Comparison of ENCODE assay signal across 8 cellular contexts in the genomic region with DNA sequence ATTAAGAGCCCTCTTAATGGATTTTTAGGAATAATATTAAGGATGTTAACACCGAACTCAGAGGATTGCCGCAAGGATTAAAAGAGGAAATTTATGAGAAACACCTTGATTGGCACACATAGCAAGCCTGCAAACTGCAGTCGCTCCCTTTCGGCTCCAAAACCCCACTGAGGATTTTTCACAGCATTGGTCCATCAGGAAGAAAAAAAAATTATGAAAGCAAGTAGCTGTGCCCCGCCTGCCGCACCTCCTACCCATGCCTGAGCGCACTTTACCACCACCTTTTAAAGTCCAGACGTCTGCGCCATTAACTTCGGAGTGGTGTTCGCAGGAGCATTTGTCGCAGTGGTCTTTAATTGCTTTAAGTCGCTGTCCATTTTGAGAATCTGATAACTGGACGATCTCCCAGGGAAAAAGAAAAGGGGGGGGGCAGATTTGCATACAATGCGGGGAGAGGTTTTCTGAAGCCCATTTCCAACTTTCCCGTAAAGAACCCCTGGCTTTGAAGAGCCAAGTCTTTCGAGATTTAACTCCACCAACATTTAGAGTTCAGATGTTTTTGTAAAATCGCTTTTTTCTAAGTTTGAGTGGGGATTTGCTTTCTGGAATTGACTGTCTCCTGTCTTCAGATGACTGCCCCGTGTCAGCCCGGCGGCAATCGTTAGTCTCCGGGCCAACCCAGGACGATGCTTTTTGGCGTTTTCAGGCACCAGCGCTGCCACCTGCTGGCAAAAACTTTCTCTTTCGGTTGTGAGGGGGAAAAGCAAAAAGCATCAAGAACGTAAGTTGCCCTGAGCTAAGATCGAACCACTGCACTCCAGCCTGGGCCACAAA. TPM values are rescaled to one million over a fixed set of nuclear protein-coding genes. Genes with fewer than 3 reads are reported as not detected.
DNase-seq lines count a peak whose midpoint lies in the region; ATAC-seq and TF ChIP-seq lines count a peak whose summit lies in the region.

No MANE protein-coding gene starts in this region.

- no peaks in the 10 kb centered on the region for H3K9me3 Mint-ChIP-seq in activated naive CD4-positive, alpha-beta T cell treated with anti-CD3 and anti-CD28 coated beads, Interleukin-2, amount 10 ng/mL, durations not matched to agents 7 days and 5 days
- H3K9me3 Mint-ChIP-seq in glutamatergic neuron (ENCODE audit: unreplicated experiment) (no peaks in the 10 kb centered on the region), osteocyte (ENCODE audit: unreplicated experiment) (no peaks in the 10 kb centered on the region)

- H3K9ac ChIP-seq in KMS-11 (peak overlapping the region; percentile 59; the same call in 1 of the 2 replicates), SK-N-MC (ENCODE audit: insufficient read length) (no peak overlapping the region)

- TF ChIP-seq CTCF in KMS-11 (conservative IDR thresholded peaks at IDR 0.05; ENCODE audit: low read depth, low read length) (peak; percentile 86), glutamatergic neuron (IDR thresholded peaks at IDR 0.05; ENCODE audit: partially characterized antibody, unreplicated experiment) (peak; percentile 61), osteocyte (IDR thresholded peaks at IDR 0.05) (peak; percentile 83)

- no peaks in the 10 kb centered on the region for H3K79me2 ChIP-seq in KMS-11 (ENCODE audit: insufficient read depth, low read depth)

- H3K27ac Mint-ChIP-seq in activated naive CD4-positive, alpha-beta T cell treated with anti-CD3 and anti-CD28 coated beads, Interleukin-2, amount 10 ng/mL, durations not matched to agents 7 days and 5 days, result peak overlapping the region; percentile 96
- H3K27ac Mint-ChIP-seq in glutamatergic neuron (ENCODE audit: unreplicated experiment) (peak overlapping the region; percentile 10), osteocyte (ENCODE audit: unreplicated experiment) (peak overlapping the region; percentile 48)

- H3K27ac ChIP-seq in KMS-11, result no peak overlapping the region
- H3K27ac ChIP-seq in SK-N-MC, result no peak overlapping the region
- peak overlapping the region; percentile 31 for H3K27ac ChIP-seq in thymus (ENCODE audit: low read depth)

- DNase-seq in EL (peak; percentile 90), SK-N-MC (ENCODE audit: low read depth, low spot score) (no peak), glutamatergic neuron (peak; percentile 83), osteocyte (ENCODE audit: extremely low spot score, unreplicated experiment) (peak; percentile 90)
- peak; percentile 93 for DNase-seq in activated naive CD4-positive, alpha-beta T cell treated with anti-CD3 and anti-CD28 coated beads, Interleukin-2, amount 10 ng/mL, durations not matched to agents 7 days and 5 days

- H4K20me1 ChIP-seq in KMS-11 (ENCODE audit: insufficient read depth), result no peaks in the 10 kb centered on the region

- H3K27me3 Mint-ChIP-seq in activated naive CD4-positive, alpha-beta T cell treated with anti-CD3 and anti-CD28 coated beads, Interleukin-2, amount 10 ng/mL, durations not matched to agents 7 days and 5 days, result no peaks in the 10 kb centered on the region
- H3K27me3 Mint-ChIP-seq in glutamatergic neuron (ENCODE audit: unreplicated experiment) (peaks cover 22% of the 10 kb centered on the region), osteocyte (ENCODE audit: unreplicated experiment) (peaks cover 39% of the 10 kb centered on the region)

- peaks cover 7% of the 10 kb centered on the region for H3K4me1 ChIP-seq in KMS-11 (ENCODE audit: low read depth, poor library complexity, severe bottlenecking)
- peaks cover 6% of the 10 kb centered on the region for H3K4me1 ChIP-seq in thymus (ENCODE audit: control insufficient read depth, insufficient read depth, low read length)

- CTCF ChIA-PET in activated naive CD4-positive, alpha-beta T cell treated with anti-CD3 and anti-CD28 coated beads, Interleukin-2, amount 10 ng/mL, durations not matched to agents 7 days and 5 days (lab: Charles Lee), result interaction anchor here (0.6 to 10.8 kb wide), 17 partner anchors 9 to 387 kb away, joined by 3 to 134 read pairs (median 5); a partner anchor contains a TSS

- H3K27me3 ChIP-seq in KMS-11 (ENCODE audit: insufficient read depth, low read depth) (peaks cover 8% of the 10 kb centered on the region; the same call in 1 of the 2 replicates), thymus (ENCODE audit: control insufficient read depth, insufficient read depth) (peaks cover 39% of the 10 kb centered on the region)

- H3K4me3 ChIP-seq in KMS-11 (IDR thresholded peaks at IDR 0.05; ENCODE audit: insufficient read depth, low read depth, low read length) (peak overlapping the region; percentile 88), SK-N-MC (peak overlapping the region; percentile 71), thymus (ENCODE audit: low read length) (peak overlapping the region; percentile 59)

- no peaks in the 10 kb centered on the region for H3K9me3 ChIP-seq in SK-N-MC (ENCODE audit: low read depth, low read length)
- no peaks in the 10 kb centered on the region for H3K9me3 ChIP-seq in thymus (ENCODE audit: control insufficient read depth)

- H2AFZ ChIP-seq in KMS-11 (ENCODE audit: low read depth), result peak overlapping the region; percentile 84

- peaks cover 20% of the 10 kb centered on the region for H3K36me3 Mint-ChIP-seq in activated naive CD4-positive, alpha-beta T cell treated with anti-CD3 and anti-CD28 coated beads, Interleukin-2, amount 10 ng/mL, durations not matched to agents 7 days and 5 days
- H3K36me3 Mint-ChIP-seq in glutamatergic neuron (ENCODE audit: unreplicated experiment) (no peaks in the 10 kb centered on the region), osteocyte (ENCODE audit: unreplicated experiment) (no peaks in the 10 kb centered on the region)

- H3K36me3 ChIP-seq in KMS-11 (ENCODE audit: insufficient read depth) (no peaks in the 10 kb centered on the region), SK-N-MC (ENCODE audit: insufficient read depth, low read length) (no peaks in the 10 kb centered on the region), thymus (ENCODE audit: control insufficient read depth, insufficient read depth) (no peaks in the 10 kb centered on the region)

- peaks cover 58% of the 10 kb centered on the region for H3K4me1 Mint-ChIP-seq in activated naive CD4-positive, alpha-beta T cell treated with anti-CD3 and anti-CD28 coated beads, Interleukin-2, amount 10 ng/mL, durations not matched to agents 7 days and 5 days
- H3K4me1 Mint-ChIP-seq in glutamatergic neuron (ENCODE audit: low read depth, unreplicated experiment), result peaks cover 12% of the 10 kb centered on the region
- peaks cover 34% of the 10 kb centered on the region for H3K4me1 Mint-ChIP-seq in osteocyte (ENCODE audit: unreplicated experiment)

- under 1% methylated on average over 29 of the region's 29 CpGs for WGBS in thymus

- peak; percentile 60 for ATAC-seq in GM21786 (IDR thresholded peaks at IDR 0.05; ENCODE audit: unreplicated experiment)

- H3K4me2 ChIP-seq in KMS-11, result peak overlapping the region; percentile 79

- peak overlapping the region; percentile 89 for H3K4me3 Mint-ChIP-seq in activated naive CD4-positive, alpha-beta T cell treated with anti-CD3 and anti-CD28 coated beads, Interleukin-2, amount 10 ng/mL, durations not matched to agents 7 days and 5 days
- H3K4me3 Mint-ChIP-seq in glutamatergic neuron (ENCODE audit: unreplicated experiment) (peak overlapping the region; percentile 90), osteocyte (ENCODE audit: unreplicated experiment) (peak overlapping the region; percentile 76)

RNA-seq across cellular contexts. Expression of a gene that starts 0.9 kb away (rescaled TPM):
- total RNA-seq in glutamatergic neuron (ENCODE audit: unreplicated experiment) (not detected), osteocyte (0.21 and 0.99 TPM in 2 replicates)
- 13.8 TPM for polyA plus RNA-seq in thymus

RNA-seq across cellular contexts. Expression of a gene that starts 23.7 kb away (rescaled TPM):
- 3,273 TPM for total RNA-seq in glutamatergic neuron (ENCODE audit: unreplicated experiment)
- 2,436 and 2,534 TPM in 2 replicates for total RNA-seq in osteocyte
- 5,628 TPM for polyA plus RNA-seq in thymus

Comparison
In these comparisons a context has a peak if more than half of its experiments do, and no peak if none do; other contexts are left out.
1. H3K27ac Mint-ChIP-seq: peak in every context shown above with its lines; median percentile 96 in activated naive CD4-positive, alpha-beta T cell treated with anti-CD3 and anti-CD28 coated beads, Interleukin-2, amount 10 ng/mL, durations not matched to agents 7 days and 5 days; 48 in osteocyte; 10 in glutamatergic neuron.